Comparison of ENCODE assay signal across 20 cellular contexts in genomic region chr12:114174326-114174725, GRCh38.
DNase-seq lines count a peak whose midpoint lies in the region; ATAC-seq, FAIRE-seq and TF ChIP-seq lines count a peak whose summit lies in the region.
"Had no signal": no experiment of that assay in that cellular context is flagged by ENCODE, and none has a peak within 500 bp of the region (broad histone marks: within the 10 kb centered on the region; RNA-seq: fewer than 3 reads in every experiment).

No MANE protein-coding gene starts in this region.

- H3K9me3 ChIP-seq in right atrium auricular region (no peaks in the 10 kb centered on the region), heart right ventricle (no peaks in the 10 kb centered on the region)
- H3K9me3 ChIP-seq: BE2C had no signal

- H3K27me3 ChIP-seq in right atrium auricular region (no peaks in the 10 kb centered on the region), heart right ventricle (no peaks in the 10 kb centered on the region)

- TF ChIP-seq POLR2A in GM12891 (IDR thresholded peaks at IDR 0.05; ENCODE audit: low read depth, low read length), result no peak

- ATAC-seq in Right ventricle myocardium superior (ENCODE audit: poor library complexity) (peak; percentile 85), heart right ventricle (peak in 7 of 8 donors; percentile 26 to 85 (median 67))
- ATAC-seq: GM12878 had no signal

- FAIRE-seq in GM12891 (lab: Jason Lieb, UNC), result no peak
- FAIRE-seq: A204.1, GM12878 had no signal

- no peaks in the 10 kb centered on the region for H3K36me3 ChIP-seq in right atrium auricular region
- no peaks in the 10 kb centered on the region for H3K36me3 ChIP-seq in heart right ventricle
- H3K36me3 ChIP-seq: BE2C had no signal

- 94 to 96% methylated on average over 1 of the region's 1 CpG for WGBS in heart right ventricle, 2 donors

- no peak for DNase-seq in Right ventricle myocardium superior
- no peak for DNase-seq in right atrium auricular region (ENCODE audit: low spot score)
- DNase-seq in NCI-H510A (lab: John Stamatoyannopoulos, UW), result peak; percentile 73
- peak in 1 of 2 donors; percentile 12 for DNase-seq in heart right ventricle
- DNase-seq in hypothalamus (lab: John Stamatoyannopoulos, UW), result no peak
- no peak for DNase-seq in HUDEP-2 (lab: John Stamatoyannopoulos, UW; ENCODE audit: unreplicated experiment in 76 of 76)
- DNase-seq in GM12891 (ENCODE audit: insufficient read length, low spot score), result no peak
- DNase-seq: ACHN; BE2C; C1 segment of cervical spinal cord; CD4-positive, CD25-positive, alpha-beta regulatory T cell; CD8-positive, alpha-beta memory T cell; COR-L47; DMS 273 treated with DMSO at 0.1 percent for 48 hours; DND-41; EL; GM23248; HCEC 1CT had no signal

- H3K27ac ChIP-seq in right atrium auricular region, result no peak overlapping the region
- H3K27ac ChIP-seq in heart right ventricle, result no peak overlapping the region
- H3K27ac ChIP-seq: GM23248 had no signal

- peaks cover 0 to 7% of the 10 kb centered on the region in 2 donors for H3K4me1 ChIP-seq in right atrium auricular region
- peaks cover 0 to 17% (median 6%) of the 10 kb centered on the region in 9 donors for H3K4me1 ChIP-seq in heart right ventricle
- H3K4me1 ChIP-seq: BE2C had no signal

- H3K4me3 ChIP-seq in right atrium auricular region, result no peak overlapping the region
- H3K4me3 ChIP-seq in heart right ventricle, result no peak overlapping the region
- H3K4me3 ChIP-seq: GM12878, GM23248 had no signal

- TF ChIP-seq CTCF in right atrium auricular region (IDR thresholded peaks at IDR 0.05) (no peak), heart right ventricle (IDR thresholded peaks at IDR 0.05) (no peak)

- intact Hi-C loops in Right ventricle myocardium superior (cut with DNase I) (no loop called here), heart right ventricle (cut with DNase I) (loop anchor here in 1 of 10 donors (10.0 kb wide), 1 partner anchor 170 kb away; no protein-coding TSS in a partner anchor)

TF ChIP-seq in GM12891, 5 proteins besides CTCF, POLR2A, EP300 and RAD21:
- TF ChIP-seq PAX5 (IDR thresholded peaks at IDR 0.05; ENCODE audit: insufficient read depth, low read length, severe bottlenecking) (no peak), POU2F2 (IDR thresholded peaks at IDR 0.05; ENCODE audit: low read depth, low read length) (no peak), SPI1 (IDR thresholded peaks at IDR 0.05; ENCODE audit: low read depth, low read length) (no peak)
